9 cellular contexts compared by ENCODE assay signal in the genomic region with DNA sequence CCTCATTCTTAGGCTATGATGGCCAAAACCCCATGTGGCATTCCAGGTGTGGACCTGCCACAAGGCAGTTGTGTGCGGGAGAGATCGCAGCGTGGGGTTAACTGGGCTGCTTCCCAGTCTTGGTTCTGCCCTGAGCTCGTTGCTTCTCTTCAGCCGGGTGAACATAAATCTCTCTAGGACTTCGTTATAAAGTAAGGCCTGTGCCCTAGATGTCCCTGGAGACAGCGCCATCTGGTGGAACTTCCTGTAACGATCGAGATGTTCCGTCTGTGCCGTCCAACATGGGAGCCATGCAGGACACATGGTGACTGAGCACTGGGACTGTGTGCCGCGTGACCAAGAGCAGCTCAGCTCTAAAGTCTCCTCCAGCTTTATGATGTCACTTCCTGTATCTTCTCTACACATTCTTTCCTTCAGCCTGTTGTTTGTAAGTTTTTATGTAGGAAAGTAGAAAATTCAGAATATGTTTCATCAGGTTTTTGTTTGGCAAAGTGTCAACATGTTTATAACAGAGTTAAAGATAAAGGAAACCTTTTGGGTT. TPM values are rescaled to one million over a fixed set of nuclear protein-coding genes. Genes with fewer than 3 reads are reported as not detected.
DNase-seq lines count a peak whose midpoint lies in the region; ATAC-seq lines count a peak whose summit lies in the region.
"Had no signal": no experiment of that assay in that cellular context is flagged by ENCODE, and none has a peak within 500 bp of the region (broad histone marks: within the 10 kb centered on the region; RNA-seq: fewer than 3 reads in every experiment).

No MANE protein-coding gene starts in this region.

- no peak overlapping the region for H3K4me3 Mint-ChIP-seq in memory B cell
- H3K4me3 Mint-ChIP-seq: T-helper 1 cell treated with Interleukin-12 subunit alpha and Interleukin-12 subunit beta and Interleukin-4 antibody, amounts not matched to agents 30 μg/mL and 1 μg/mL, for 36 hours had no signal

- ATAC-seq in HG03439 (IDR thresholded peaks at IDR 0.05; ENCODE audit: unreplicated experiment) (peak; percentile 88), memory B cell (ENCODE audit: low read depth) (peak; percentile 95)

- H3K4me1 Mint-ChIP-seq in memory B cell = peaks cover 9% of the 10 kb centered on the region

- DNase-seq in C1 segment of cervical spinal cord (lab: John Stamatoyannopoulos, UW) = peak in 9 of 14 donors; percentile 24 to 66 (median 37)
- DNase-seq in GM19240 (ENCODE audit: insufficient read length, low spot score) = peak; percentile 79
- DNase-seq in NCI-H524 treated with DMSO at 0.1 percent for 48 hours (lab: John Stamatoyannopoulos, UW) = peak; percentile 53
- peak; percentile 64 for DNase-seq in activated CD4-positive, alpha-beta T cell treated with anti-CD3 and anti-CD28 coated beads, Interleukin-2, amount 50 U/mL, for 1 hour
- DNase-seq in dermis microvascular lymphatic vessel endothelial cell (ENCODE audit: low read depth in 2 of 2) = peak; percentile 65 to 80
- peak; percentile 66 for DNase-seq in memory B cell (ENCODE audit: low spot score in 2 of 2)
- peak; percentile 62 for DNase-seq in stimulated activated CD8-positive, alpha-beta memory T cell treated with anti-CD3 and anti-CD28 coated beads, Interleukin-4, amount 100 ng/mL, for 24 hours (ENCODE audit: low read depth)

- no peaks in the 10 kb centered on the region for H3K9me3 Mint-ChIP-seq in memory B cell
- H3K9me3 Mint-ChIP-seq: T-helper 1 cell treated with Interleukin-12 subunit alpha and Interleukin-12 subunit beta and Interleukin-4 antibody, amounts not matched to agents 30 μg/mL and 1 μg/mL, for 36 hours had no signal

- no peak overlapping the region for H3K27ac Mint-ChIP-seq in memory B cell
- H3K27ac Mint-ChIP-seq: T-helper 1 cell treated with Interleukin-12 subunit alpha and Interleukin-12 subunit beta and Interleukin-4 antibody, amounts not matched to agents 30 μg/mL and 1 μg/mL, for 36 hours had no signal

- H3K36me3 Mint-ChIP-seq in memory B cell = peaks cover 4% of the 10 kb centered on the region

- no peaks in the 10 kb centered on the region for H3K27me3 Mint-ChIP-seq in memory B cell

RNA-seq across cellular contexts. Expression of gene RPP40, which starts 26.8 kb away (rescaled TPM):
- 14.3 and 18.2 TPM in 2 replicates for total RNA-seq in dermis microvascular lymphatic vessel endothelial cell

RNA-seq across cellular contexts. Expression of gene PPP1R3G, which starts 54.5 kb away (rescaled TPM):
- total RNA-seq in dermis microvascular lymphatic vessel endothelial cell = 0.39 and 0.89 TPM in 2 replicates

Comparison
In these comparisons a context has a peak if more than half of its experiments do, and no peak if none do; other contexts are left out.
1. Peak in every context shown above with its lines: DNase-seq and ATAC-seq.